Comparison of ENCODE assay signal across 8 cellular contexts in genomic region chr1:152459596-152460528, GRCh38. TPM values are rescaled to one million over a fixed set of nuclear protein-coding genes. Genes with fewer than 3 reads are reported as not detected.
DNase-seq lines count a peak whose midpoint lies in the region; ATAC-seq, FAIRE-seq and TF ChIP-seq lines count a peak whose summit lies in the region.

No MANE protein-coding gene starts in this region.

- H3K27ac Mint-ChIP-seq in glutamatergic neuron (ENCODE audit: unreplicated experiment): no peak overlapping the region

- no peak overlapping the region for H3K4me3 Mint-ChIP-seq in glutamatergic neuron (ENCODE audit: unreplicated experiment)

- no peaks in the 10 kb centered on the region for H3K36me3 Mint-ChIP-seq in glutamatergic neuron (ENCODE audit: unreplicated experiment)

- no peaks in the 10 kb centered on the region for H3K9me3 Mint-ChIP-seq in glutamatergic neuron (ENCODE audit: unreplicated experiment)

- DNase-seq in D721Med (ENCODE audit: insufficient read length, low spot score) (no peak), RPMI8226 (peak; percentile 76), glutamatergic neuron (peak; percentile 85), retinal pigment epithelial cell (ENCODE audit: low read depth) (peak; percentile 10), mesenteric fat pad (ENCODE audit: low spot score) (no peak)
- DNase-seq in activated T-helper 9 cell treated with anti-CD3 and anti-CD28 coated beads, Interleukin-2, amount 50 U/mL, for 16 hours (ENCODE audit: low read depth): peak; percentile 66

- peaks cover 3% of the 10 kb centered on the region for H3K27me3 Mint-ChIP-seq in glutamatergic neuron (ENCODE audit: unreplicated experiment)

- no peak overlapping the region for H3K4me3 ChIP-seq in retinal pigment epithelial cell (ENCODE audit: low read length)

- TF ChIP-seq CTCF in D721Med (IDR thresholded peaks at IDR 0.05; ENCODE audit: insufficient read depth, missing control alignments) (peak; percentile 72), glutamatergic neuron (IDR thresholded peaks at IDR 0.05; ENCODE audit: partially characterized antibody, unreplicated experiment) (peak; percentile 86), retinal pigment epithelial cell (conservative IDR thresholded peaks at IDR 0.05; ENCODE audit: low read depth, low read length) (peak; percentile 96)

- ATAC-seq in GM19328 (IDR thresholded peaks at IDR 0.05; ENCODE audit: unreplicated experiment) (peak; percentile 89), HG03439 (IDR thresholded peaks at IDR 0.05; ENCODE audit: unreplicated experiment) (peak; percentile 82)

- H3K4me1 Mint-ChIP-seq in glutamatergic neuron (ENCODE audit: low read depth, unreplicated experiment): no peaks in the 10 kb centered on the region

- FAIRE-seq in D721Med (lab: Jason Lieb, UNC): no peak

RNA-seq across cellular contexts. Expression of gene CRNN, which starts 45.8 kb away (rescaled TPM):
- total RNA-seq in glutamatergic neuron (ENCODE audit: unreplicated experiment): not detected
- not detected for total RNA-seq in mesenteric fat pad

RNA-seq across cellular contexts. Expression of gene LCE5A, which starts 50.7 kb away (rescaled TPM):
- total RNA-seq in glutamatergic neuron (ENCODE audit: unreplicated experiment) (not detected), mesenteric fat pad (not detected)

RNA-seq across cellular contexts. Expression of gene CRCT1, which starts 54.4 kb away (rescaled TPM):
- total RNA-seq in glutamatergic neuron (ENCODE audit: unreplicated experiment) (not detected), mesenteric fat pad (not detected)

Comparison
In these comparisons a context has a peak if more than half of its experiments do, and no peak if none do; other contexts are left out.
1. DNase-seq: peak in RPMI8226 (single experiment), activated T-helper 9 cell treated with anti-CD3 and anti-CD28 coated beads, Interleukin-2, amount 50 U/mL, for 16 hours (single experiment), glutamatergic neuron (single experiment) and retinal pigment epithelial cell (single experiment); none in D721Med (single experiment) and mesenteric fat pad (single experiment).
2. Peak in every context shown above with its lines, with median percentiles within 50 percentile points of each other: CTCF ChIP-seq.